ENCODE assay signal across 8 cellular contexts in genomic region chr6:145815351-145815772, GRCh38. TPM values are rescaled to one million over a fixed set of nuclear protein-coding genes. Genes with fewer than 3 reads are reported as not detected.
DNase-seq lines count a peak whose midpoint lies in the region; ATAC-seq and TF ChIP-seq lines count a peak whose summit lies in the region.

No MANE protein-coding gene starts in this region.

- H3K27me3 ChIP-seq in BJ (ENCODE audit: control insufficient read depth, insufficient read depth, low read length) (no peaks in the 10 kb centered on the region), fibroblast of lung (ENCODE audit: control insufficient read depth, insufficient read depth, low read length) (no peaks in the 10 kb centered on the region)

- peak overlapping the region; percentile 91 for H3K9ac ChIP-seq in fibroblast of lung (ENCODE audit: insufficient read depth, low read length)

- H3K27me3 Mint-ChIP-seq in T-helper 1 cell treated with Interleukin-12 subunit alpha and Interleukin-12 subunit beta and Interleukin-4 antibody, amounts not matched to agents 30 μg/mL and 1 μg/mL, for 36 hours (ENCODE audit: low read depth), result no peaks in the 10 kb centered on the region
- H3K27me3 Mint-ChIP-seq in nephron (ENCODE audit: low read depth), result peaks cover 4% of the 10 kb centered on the region

- H3K4me1 ChIP-seq in fibroblast of lung (ENCODE audit: control insufficient read depth, extremely low read depth, insufficient read depth, low read length), result peaks cover 3% of the 10 kb centered on the region

- no peaks in the 10 kb centered on the region for H3K36me3 Mint-ChIP-seq in T-helper 1 cell treated with Interleukin-12 subunit alpha and Interleukin-12 subunit beta and Interleukin-4 antibody, amounts not matched to agents 30 μg/mL and 1 μg/mL, for 36 hours (ENCODE audit: low read depth)
- peaks cover 4% of the 10 kb centered on the region for H3K36me3 Mint-ChIP-seq in nephron (ENCODE audit: low read depth)

- peak; percentile 2 for ATAC-seq in GM18909 (IDR thresholded peaks at IDR 0.05; ENCODE audit: poor library complexity, unreplicated experiment)
- ATAC-seq in HG03175 (IDR thresholded peaks at IDR 0.05; ENCODE audit: unreplicated experiment), result peak; percentile 9
- no peak for ATAC-seq in GM19328 (IDR thresholded peaks at IDR 0.05; ENCODE audit: unreplicated experiment)

- peaks cover 37% of the 10 kb centered on the region for H3K4me1 Mint-ChIP-seq in T-helper 1 cell treated with Interleukin-12 subunit alpha and Interleukin-12 subunit beta and Interleukin-4 antibody, amounts not matched to agents 30 μg/mL and 1 μg/mL, for 36 hours (ENCODE audit: low read depth)
- H3K4me1 Mint-ChIP-seq in nephron, result peaks cover 38% of the 10 kb centered on the region

- peak overlapping the region; percentile 95 for H3K27ac ChIP-seq in fibroblast of lung (ENCODE audit: insufficient read depth, low read length)

- H3K79me2 ChIP-seq in fibroblast of lung (ENCODE audit: control insufficient read depth, insufficient read depth, low read length), result peaks cover 41% of the 10 kb centered on the region

- no peaks in the 10 kb centered on the region for H3K9me3 Mint-ChIP-seq in T-helper 1 cell treated with Interleukin-12 subunit alpha and Interleukin-12 subunit beta and Interleukin-4 antibody, amounts not matched to agents 30 μg/mL and 1 μg/mL, for 36 hours
- H3K9me3 Mint-ChIP-seq in nephron, result no peaks in the 10 kb centered on the region

- H3K4me3 ChIP-seq in BJ (ENCODE audit: low read depth, low read length) (peak overlapping the region; percentile 57), fibroblast of lung (replicated peaks in 1 of 4; ENCODE audit: control extremely low read depth in 1 of 4, insufficient read depth in 1 of 4, low read depth in 3 of 4, low read length in 4 of 4) (peak overlapping the region; percentile 73 to 92 (median 78))

- H3K4me3 Mint-ChIP-seq in T-helper 1 cell treated with Interleukin-12 subunit alpha and Interleukin-12 subunit beta and Interleukin-4 antibody, amounts not matched to agents 30 μg/mL and 1 μg/mL, for 36 hours, result peak overlapping the region; percentile 91
- H3K4me3 Mint-ChIP-seq in nephron, result peak overlapping the region; percentile 92 to 97 (median 97)

- CTCF ChIA-PET in BJ (lab: Yijun Ruan, JAX), result interaction anchor here (0.5 kb wide), 1 partner anchor 79 kb away, joined by 4 read pairs; no protein-coding TSS in a partner anchor

- no peaks in the 10 kb centered on the region for H3K36me3 ChIP-seq in BJ (ENCODE audit: control insufficient read depth, insufficient read depth, low read length)
- no peaks in the 10 kb centered on the region for H3K36me3 ChIP-seq in fibroblast of lung (ENCODE audit: control insufficient read depth, insufficient read depth, low read length)

- H3K27ac Mint-ChIP-seq in T-helper 1 cell treated with Interleukin-12 subunit alpha and Interleukin-12 subunit beta and Interleukin-4 antibody, amounts not matched to agents 30 μg/mL and 1 μg/mL, for 36 hours, result peak overlapping the region; percentile 91
- H3K27ac Mint-ChIP-seq in nephron, result peak overlapping the region; percentile 98 to 99 (median 98)

- TF ChIP-seq CTCF in BJ (IDR thresholded peaks at IDR 0.05; ENCODE audit: insufficient read depth, low read depth, low read length) (no peak), fibroblast of lung (conservative IDR thresholded peaks at IDR 0.05 in 1 of 2, IDR thresholded peaks at IDR 0.05 in 1 of 2; ENCODE audit: low read depth in 1 of 2, low read length in 2 of 2) (no peak), nephron (IDR thresholded peaks at IDR 0.05; ENCODE audit: unreplicated experiment in 3 of 3) (no peak)

- H2AFZ ChIP-seq in fibroblast of lung (ENCODE audit: low read length), result peak overlapping the region; percentile 96

- H3K4me2 ChIP-seq in fibroblast of lung (ENCODE audit: extremely low read depth, insufficient read depth, low read length), result peak overlapping the region; percentile 97

- POLR2A ChIA-PET in BJ (lab: Charles Lee), result interaction anchor here (0.6 kb wide), 1 partner anchor 30 kb away, joined by 3 read pairs; no protein-coding TSS in a partner anchor

- no peaks in the 10 kb centered on the region for H3K9me3 ChIP-seq in fibroblast of lung (ENCODE audit: control insufficient read depth, insufficient read depth, low read depth, low read length)

- DNase-seq in BJ (ENCODE audit: low read depth) (no peak), fibroblast of lung (ENCODE audit: low read depth in 2 of 2) (peak; percentile 21 to 43), GF-D8 (lab: John Stamatoyannopoulos, UW) (no peak)

- H4K20me1 ChIP-seq in fibroblast of lung (ENCODE audit: control insufficient read depth, extremely low read depth, insufficient read depth, low read length), result no peaks in the 10 kb centered on the region

RNA-seq across cellular contexts. Expression of gene FBXO30, which starts 0.8 kb away (rescaled TPM):
- polyA plus RNA-seq in BJ (2011; rRNA removed) (3.5 and 7.3 TPM in 2 replicates), fibroblast of lung (9.5 and 11.6 TPM in 2 replicates)
- polyA minus RNA-seq in BJ (2011; rRNA and poly(A)+ RNA removed), result 6.4 and 8.3 TPM in 2 replicates
- total RNA-seq in fibroblast of lung, result 17.7 and 25.9 TPM in 2 replicates
- 7.8 and 8.1 TPM in 2 replicates for polyA plus RNA-seq in fibroblast of lung (2012)
- polyA minus RNA-seq in fibroblast of lung (ENCODE audit: low replicate concordance), result 1.5 and 1.8 TPM in 2 replicates

Comparison
In these comparisons a context has a peak if more than half of its experiments do, and no peak if none do; other contexts are left out.
1. DNase-seq: peak in fibroblast of lung (2 of 2); none in BJ (single experiment) and GF-D8 (single experiment).